ENCODE assay signal across 1 cellular context in genomic region chr14:35287481-35288013, GRCh38.
A peak's percentile ranks its signal among the peaks of the same experiment; 100 is the strongest.
TF ChIP-seq lines count a peak whose summit lies in the region.

No MANE protein-coding gene starts in this region.

TF ChIP-seq in GM12878, 131 proteins besides CTCF, POLR2A, EP300 and RAD21 (continued from another document):
- TF ChIP-seq SREBF1 (IDR thresholded peaks at IDR 0.05; ENCODE audit: low read length) (no peak), NFYA (IDR thresholded peaks at IDR 0.05; ENCODE audit: borderline replicate concordance, low read depth, low read length) (no peak), RELB (IDR thresholded peaks at IDR 0.05; ENCODE audit: low read depth) (0 out of 2 replicates have a peak, but pooled peaks have one; percentile 18), IKZF1 (conservative IDR thresholded peaks at IDR 0.05) (0 out of 2 replicates have a peak, but pooled peaks have one; percentile 15), FOS (IDR thresholded peaks at IDR 0.05; ENCODE audit: borderline replicate concordance, extremely low read depth, insufficient read length) (no peak), MEF2A (IDR thresholded peaks at IDR 0.05; ENCODE audit: insufficient read depth, low read depth, low read length) (no peak), JUNB (IDR thresholded peaks at IDR 0.05) (no peak; the same call in 1 of the 2 replicates), GABPA (IDR thresholded peaks at IDR 0.05; ENCODE audit: low read depth) (0 out of 2 replicates have a peak, but pooled peaks have one; percentile 3), ZSCAN29 (IDR thresholded peaks at IDR 0.05) (no peak), CBFB (IDR thresholded peaks at IDR 0.05; ENCODE audit: low read depth) (no peak), BACH1 (IDR thresholded peaks at IDR 0.05; ENCODE audit: borderline replicate concordance) (no peak), FOXM1 (IDR thresholded peaks at IDR 0.05; ENCODE audit: low read depth, low read length) (peak; percentile 32; the same call in 1 of the 2 replicates), FOXK2 (IDR thresholded peaks at IDR 0.05) (no peak), BRCA1 (IDR thresholded peaks at IDR 0.05; ENCODE audit: low read depth, low read length) (no peak), SREBF2 (IDR thresholded peaks at IDR 0.05; ENCODE audit: low read length) (no peak), NFIC (IDR thresholded peaks at IDR 0.05; ENCODE audit: low read depth, low read length) (peak; percentile 26; the same call in 1 of the 2 replicates), HDAC6 (IDR thresholded peaks at IDR 0.05; ENCODE audit: unreplicated experiment) (no peak), REST (IDR thresholded peaks at IDR 0.05; ENCODE audit: low read depth, low read length) (no peak), BHLHE40 (IDR thresholded peaks at IDR 0.05; ENCODE audit: borderline replicate concordance in 1 of 2, low read depth in 2 of 2, low read length in 1 of 2) (peak in 1 of 2 experiments; percentile 33; a peak in 1 of 4 replicates), IKZF2 (IDR thresholded peaks at IDR 0.05) (peak; percentile 27; a peak in 1 of 4 replicates)
TF ChIP-seq in GM12878: peak in this region for 9.
